Comparison of ENCODE assay signal across 14 cellular contexts in the genomic region with DNA sequence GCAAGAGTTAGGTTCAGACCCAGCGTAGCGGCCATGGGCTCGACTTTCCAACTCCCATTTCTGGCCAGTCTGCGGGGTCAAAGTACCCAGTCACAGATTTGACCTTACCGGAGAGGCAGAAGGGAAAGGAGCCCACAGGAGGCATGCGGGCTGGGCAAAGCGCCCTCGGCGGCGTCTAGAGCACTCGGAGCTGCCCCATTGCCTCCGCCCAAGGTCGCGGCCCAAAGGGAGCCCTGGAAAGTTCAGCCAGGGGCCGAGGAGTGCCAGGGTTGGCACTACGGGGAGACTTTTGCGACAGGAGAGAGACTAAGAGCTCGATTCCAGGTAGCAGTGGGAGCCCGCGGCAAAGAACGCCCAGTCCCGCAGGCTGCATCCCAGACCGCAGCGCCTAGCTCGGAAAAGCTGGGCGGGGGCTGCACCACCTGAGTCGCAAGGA. TPM values are rescaled to one million over a fixed set of nuclear protein-coding genes. Genes with fewer than 3 reads are reported as not detected.
DNase-seq lines count a peak whose midpoint lies in the region; ATAC-seq and TF ChIP-seq lines count a peak whose summit lies in the region.
"Had no signal": no experiment of that assay in that cellular context is flagged by ENCODE, and none has a peak within 500 bp of the region (broad histone marks: within the 10 kb centered on the region; RNA-seq: fewer than 3 reads in every experiment).

No MANE protein-coding gene starts in this region.

- H3K79me2 ChIP-seq in GM23338 (replicated peaks; ENCODE audit: insufficient read depth), result no peaks in the 10 kb centered on the region
- no peaks in the 10 kb centered on the region for H3K79me2 ChIP-seq in mammary epithelial cell (ENCODE audit: insufficient read depth, low read length)

- H3K9me2 ChIP-seq in GM23338 (ENCODE audit: insufficient read depth), result no peaks in the 10 kb centered on the region

- BruUV-seq in mammary epithelial cell (replicated peaks; lab: Mats Ljungman, UMichigan), result no TSS peak

- H3K9ac ChIP-seq in mammary epithelial cell (ENCODE audit: insufficient read depth, low read length) (no peak overlapping the region), liver (ENCODE audit: low read depth in 1 of 2, low read length in 2 of 2) (no peak overlapping the region)
- H3K9ac ChIP-seq: BLaER1 had no signal

- peaks cover 55% of the 10 kb centered on the region for H3K27me3 ChIP-seq in GM23338 (ENCODE audit: insufficient read depth)
- H3K27me3 ChIP-seq in mammary epithelial cell (ENCODE audit: insufficient read depth, low read length), result no peaks in the 10 kb centered on the region
- H3K27me3 ChIP-seq in liver (ENCODE audit: control insufficient read depth in 4 of 4, insufficient read depth in 4 of 4, low read length in 3 of 4), result no peaks in the 10 kb centered on the region
- peaks cover 0 to 11% (median 11%) of the 10 kb centered on the region in 3 donors for H3K27me3 ChIP-seq in gastrocnemius medialis

- H3F3A ChIP-seq in GM23338 (replicated peaks; ENCODE audit: low read depth), result no peaks in the 10 kb centered on the region

- H3K9me3 ChIP-seq in mammary epithelial cell (replicated peaks; ENCODE audit: insufficient read depth, low read length) (no peaks in the 10 kb centered on the region), liver (ENCODE audit: control insufficient read depth in 4 of 4, low read length in 3 of 4) (no peaks in the 10 kb centered on the region), gastrocnemius medialis (no peaks in the 10 kb centered on the region)

- H2AFZ ChIP-seq in GM23338 (peak overlapping the region; percentile 99), mammary epithelial cell (ENCODE audit: low read depth, low read length) (peak overlapping the region; percentile 86)

- peak overlapping the region; percentile 77 for H3K4me3 Mint-ChIP-seq in GM23338

- CTCF ChIA-PET in mammary epithelial cell (lab: Charles Lee; ENCODE audit: low non-redundant PET), result no interaction called here

- H3K4me1 Mint-ChIP-seq in GM23338, result peaks cover 10% of the 10 kb centered on the region

- dilution Hi-C loops in mammary epithelial cell (cut with HindIII; ENCODE audit: low sequenced_read_pairs), result no loop called here

- H3K27ac ChIP-seq in GM23338 (ENCODE audit: low read depth) (no peak overlapping the region), mammary epithelial cell (ENCODE audit: insufficient read depth, low read depth, low read length) (no peak overlapping the region), liver (ENCODE audit: low read depth in 1 of 2, low read length in 2 of 2) (no peak overlapping the region), gastrocnemius medialis (no peak overlapping the region)
- H3K27ac ChIP-seq: BLaER1 had no signal

- intact Hi-C loops in mammary epithelial cell (cut with micrococcal nuclease) (no loop called here), gastrocnemius medialis (cut with DNase I; ENCODE audit: low total_unique reads) (no loop called here)

- no peak for TF ChIP-seq POLR2A in gastrocnemius medialis (IDR thresholded peaks at IDR 0.05)

- H3K4me2 ChIP-seq in GM23338 (peak overlapping the region; percentile 97), mammary epithelial cell (ENCODE audit: insufficient read depth, low read depth, low read length) (peak overlapping the region; percentile 99)

- H3K4me1 ChIP-seq in GM23338 (ENCODE audit: insufficient read depth), result no peaks in the 10 kb centered on the region; the same call in 1 of the 2 replicates
- peaks cover 17% of the 10 kb centered on the region for H3K4me1 ChIP-seq in mammary epithelial cell (ENCODE audit: insufficient read depth, low read length)
- H3K4me1 ChIP-seq in liver (ENCODE audit: control insufficient read depth in 4 of 4, insufficient read depth in 4 of 4, low read length in 3 of 4), result peaks cover 0 to 16% (median 9%) of the 10 kb centered on the region in 4 donors
- H3K4me1 ChIP-seq in gastrocnemius medialis, result no peaks in the 10 kb centered on the region
- H3K4me1 ChIP-seq: BLaER1 had no signal

- TF ChIP-seq RAD21 in liver (IDR thresholded peaks at IDR 0.05), result no peak

- H4K20me1 ChIP-seq in GM23338 (replicated peaks; ENCODE audit: insufficient read depth) (no peaks in the 10 kb centered on the region), mammary epithelial cell (ENCODE audit: insufficient read depth, low read length) (no peaks in the 10 kb centered on the region)
- H4K20me1 ChIP-seq: BLaER1 had no signal

- ATAC-seq in GM23338, result peak; percentile 68
- no peak for ATAC-seq in gastrocnemius medialis
- no peak for ATAC-seq in GM21515 (IDR thresholded peaks at IDR 0.05; ENCODE audit: unreplicated experiment)
- no peak for ATAC-seq in HG03095 (IDR thresholded peaks at IDR 0.05; ENCODE audit: unreplicated experiment)
- ATAC-seq: K562 had no signal

- H3K4me3 ChIP-seq in GM23338, result peak overlapping the region; percentile 92
- H3K4me3 ChIP-seq in mammary epithelial cell (replicated peaks in 1 of 3; ENCODE audit: insufficient read depth in 1 of 3, low read depth in 2 of 3, low read length in 3 of 3), result peak overlapping the region; percentile 45 to 64 (median 61)
- H3K4me3 ChIP-seq in liver (ENCODE audit: low read depth in 1 of 3, low read length in 3 of 3), result peak overlapping the region; percentile 40 to 54 (median 50)
- H3K4me3 ChIP-seq in gastrocnemius medialis, result peak overlapping the region; percentile 20 to 50 (median 40)
- H3K4me3 ChIP-seq: K562 had no signal

- in situ Hi-C loops in mammary epithelial cell (cut with MboI; ENCODE audit: low sequenced_read_pairs in 2 of 2) (no loop called here), gastrocnemius medialis (cut with MboI; ENCODE audit: low sequenced_read_pairs in 4 of 4) (no loop called here)

- no peaks in the 10 kb centered on the region; the same call in 2 of the 3 replicates for H3K9me3 Mint-ChIP-seq in GM23338

- H3K36me3 ChIP-seq in GM23338 (ENCODE audit: insufficient read depth), result no peaks in the 10 kb centered on the region
- H3K36me3 ChIP-seq in mammary epithelial cell (ENCODE audit: insufficient read depth, low read length), result no peaks in the 10 kb centered on the region
- no peaks in the 10 kb centered on the region for H3K36me3 ChIP-seq in liver (ENCODE audit: control insufficient read depth in 4 of 4, insufficient read depth in 3 of 4, low read depth in 1 of 4, low read length in 3 of 4)
- no peaks in the 10 kb centered on the region for H3K36me3 ChIP-seq in gastrocnemius medialis
- H3K36me3 ChIP-seq: BLaER1 had no signal

- peak; percentile 55 for DNase-seq in GM23338 (ENCODE audit: low spot score)
- DNase-seq in mammary epithelial cell, result no peak
- DNase-seq in gastrocnemius medialis, result no peak
- no peak for DNase-seq in NOMO-1 treated with DMSO at 0.1 percent for 48 hours (lab: John Stamatoyannopoulos, UW; ENCODE audit: unreplicated experiment)
- DNase-seq in GM10266 (ENCODE audit: extremely low spot score), result no peak
- DNase-seq: activated CD8-positive, alpha-beta memory T cell treated with anti-CD3 and anti-CD28 coated beads, Interleukin-2, amount 50 U/mL, for 48 hours; NCI-H2107 had no signal

- H3K27me3 Mint-ChIP-seq in GM23338 (ENCODE audit: insufficient read depth, low read depth, poor library complexity), result peaks cover 35% of the 10 kb centered on the region

- H3K27ac Mint-ChIP-seq in GM23338, result no peak overlapping the region

- 40% methylated on average over 12 of the region's 27 CpGs for WGBS in mammary epithelial cell (ENCODE audit: low coverage, missing lambda C conversion rate)
- WGBS in liver, result 10% methylated on average over 27 of the region's 27 CpGs

- no peaks in the 10 kb centered on the region; the same call in 2 of the 3 replicates for H3K36me3 Mint-ChIP-seq in GM23338 (ENCODE audit: low read depth)

- TF ChIP-seq CTCF in GM23338 (conservative IDR thresholded peaks at IDR 0.05; ENCODE audit: low read depth in 2 of 2) (no peak), mammary epithelial cell (conservative IDR thresholded peaks at IDR 0.05 in 1 of 2, IDR thresholded peaks at IDR 0.05 in 1 of 2; ENCODE audit: extremely low read depth in 1 of 2, insufficient read depth in 1 of 2, low read depth in 1 of 2, low read length in 2 of 2) (no peak), liver (IDR thresholded peaks at IDR 0.05; ENCODE audit: low read depth, low read length, missing input control) (no peak), gastrocnemius medialis (IDR thresholded peaks at IDR 0.05 in 4 of 5, conservative IDR thresholded peaks at IDR 0.05 in 1 of 5) (no peak), GM10266 (IDR thresholded peaks at IDR 0.05; ENCODE audit: control insufficient read depth, insufficient read depth, low read depth, missing control alignments) (no peak)

TF ChIP-seq in GM23338, 12 proteins besides CTCF, POLR2A, EP300 and RAD21:
- TF ChIP-seq EZH2 (IDR thresholded peaks at IDR 0.05; ENCODE audit: low read depth, unreplicated experiment), result peak; percentile 46
- TF ChIP-seq EZH2phosphoT487 (IDR thresholded peaks at IDR 0.05; ENCODE audit: unreplicated experiment), result no peak
TF ChIP-seq in GM23338: peak in this region for 1.

TF ChIP-seq in liver, 16 proteins besides CTCF, POLR2A, EP300 and RAD21:
- TF ChIP-seq RXRA (IDR thresholded peaks at IDR 0.05), result peak in 1 of 2 donors; percentile 30
- TF ChIP-seq SP1 (IDR thresholded peaks at IDR 0.05), result peak; percentile 8
- no peak for TF ChIP-seq FOXA1 (IDR thresholded peaks at IDR 0.05)
- TF ChIP-seq HNF4A (conservative IDR thresholded peaks at IDR 0.05), result peak; percentile 21 to 43

RNA-seq across cellular contexts. Expression of a gene that starts 0.9 kb away (rescaled TPM):
- 0.19 and 0.42 TPM in 2 replicates for total RNA-seq in GM23338 (2014; rRNA removed; shearing (Covaris generic))
- polyA plus RNA-seq in GM23338 (2016; fragmentation: Nextera tagmentation; extraction: Ambion mirVana) (0.31 and 0.49 TPM in 2 replicates), mammary epithelial cell (2.9 TPM), liver (1 to 10 TPM in 1 of 2 donors, under 1 TPM in 1; 0.58 to 1.1 TPM)
- total RNA-seq in mammary epithelial cell (10 to 100 TPM in 1 of 2 donors, 1 to 10 TPM in 1; 4.5 to 32.2 TPM), liver (1 to 10 TPM; 1.2 to 4.6 TPM), gastrocnemius medialis (under 1 TPM in 1 of 4 donors, not detected in 3; 0.16 TPM)
- polyA minus RNA-seq in mammary epithelial cell, result 8.1 TPM
- total RNA-seq: fibroblast of lung, K562, lung microvascular endothelial cell had no signal
- polyA plus RNA-seq: fibroblast of lung, K562 had no signal

Comparison
In these comparisons a context has a peak if more than half of its experiments do, and no peak if none do; other contexts are left out.
1. H3K4me3 ChIP-seq: peak in every context shown above with its lines; median percentile 92 in GM23338; 61 in mammary epithelial cell; 50 in liver; 40 in gastrocnemius medialis.